Comparison of ENCODE assay signal across 7 cellular contexts in the genomic region with DNA sequence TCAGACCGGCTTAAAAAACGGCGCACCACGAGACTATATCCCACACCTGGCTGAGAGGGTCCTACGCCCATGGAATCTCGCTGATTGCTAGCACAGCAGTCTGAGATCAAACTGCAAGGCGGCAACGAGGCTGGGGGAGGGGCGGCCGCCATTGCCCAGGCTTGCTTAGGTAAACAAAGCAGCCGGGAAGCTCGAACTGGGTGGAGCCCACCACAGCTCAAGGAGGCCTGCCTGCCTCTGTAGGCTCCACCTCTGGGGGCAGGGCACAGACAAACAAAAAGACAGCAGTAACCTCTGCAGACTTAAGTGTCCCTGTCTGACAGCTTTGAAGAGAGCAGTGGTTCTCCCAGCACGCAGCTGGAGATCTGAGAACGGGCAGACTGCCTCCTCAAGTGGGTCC.
DNase-seq lines count a peak whose midpoint lies in the region; ATAC-seq and TF ChIP-seq lines count a peak whose summit lies in the region.
"Not testable (repeated sequence)": the region's sequence is repeated elsewhere in the genome, so short reads cannot be mapped to it uniquely, and the experiment has no call there.

No MANE protein-coding gene starts in this region.

- H3K27ac ChIP-seq in GM23338 (ENCODE audit: low read depth) (0 out of 2 replicates have a peak overlapping the region, but pooled peaks have one; percentile 78), hepatocyte (peak overlapping the region; percentile 91)
- not testable (repeated sequence) for H3K27ac ChIP-seq in PC-3 (ENCODE audit: low read length)

- not testable (repeated sequence) for H3K9me3 ChIP-seq in PC-3 (ENCODE audit: low read length); hepatocyte (ENCODE audit: low read depth)

- not testable (repeated sequence) for H3K9me3 Mint-ChIP-seq in GM23338; WTC11; effector memory CD8-positive, alpha-beta T cell; nephron; progenitor cell of endocrine pancreas (ENCODE audit: low read depth)

- not testable (repeated sequence) for H3K9me2 ChIP-seq in GM23338 (ENCODE audit: insufficient read depth); PC-3 (replicated peaks; ENCODE audit: low read length); hepatocyte (replicated peaks; ENCODE audit: insufficient read depth)

- H3K4me3 Mint-ChIP-seq in GM23338 (peak overlapping the region; percentile 56; the same call in 1 of the 3 replicates), WTC11 (peak overlapping the region; percentile 62), nephron (peak overlapping the region in 2 of 3 experiments; percentile 77 to 83), progenitor cell of endocrine pancreas (ENCODE audit: low read depth) (peak overlapping the region; percentile 72)
- H3K4me3 Mint-ChIP-seq in effector memory CD8-positive, alpha-beta T cell: peak overlapping the region; percentile 35 to 48

- H3K4me1 Mint-ChIP-seq in GM23338: peaks cover 12% of the 10 kb centered on the region; the same call in 2 of the 3 replicates
- H3K4me1 Mint-ChIP-seq in WTC11: peaks cover 12% of the 10 kb centered on the region
- peaks cover 0 to 12% of the 10 kb centered on the region in 2 donors for H3K4me1 Mint-ChIP-seq in effector memory CD8-positive, alpha-beta T cell (ENCODE audit: low read depth in 2 of 2)
- H3K4me1 Mint-ChIP-seq in nephron: peaks cover 18% of the 10 kb centered on the region
- not testable (repeated sequence) for H3K4me1 Mint-ChIP-seq in progenitor cell of endocrine pancreas (ENCODE audit: low read depth)

- H3K4me3 ChIP-seq in GM23338: peak overlapping the region; percentile 46
- not testable (repeated sequence) for H3K4me3 ChIP-seq in PC-3 (ENCODE audit: low read length); hepatocyte

- peak overlapping the region; percentile 77; the same call in 1 of the 2 replicates for H3K4me2 ChIP-seq in GM23338
- not testable (repeated sequence) for H3K4me2 ChIP-seq in PC-3 (ENCODE audit: low read length)
- H3K4me2 ChIP-seq in hepatocyte: peak overlapping the region; percentile 65

- H3K4me1 ChIP-seq in GM23338 (ENCODE audit: insufficient read depth): peaks cover 12% of the 10 kb centered on the region
- H3K4me1 ChIP-seq in PC-3 (ENCODE audit: insufficient read depth, low read length): not testable (repeated sequence)
- peaks cover 22% of the 10 kb centered on the region for H3K4me1 ChIP-seq in hepatocyte (ENCODE audit: insufficient read depth)

- not testable (repeated sequence) for H3K27me3 ChIP-seq in GM23338 (ENCODE audit: insufficient read depth); PC-3 (ENCODE audit: low read length); hepatocyte

- intact Hi-C loops in PC-3 (cut with micrococcal nuclease): not testable (repeated sequence)

- H2AFZ ChIP-seq in GM23338; PC-3 (ENCODE audit: low read length); hepatocyte: not testable (repeated sequence)

- H3F3A ChIP-seq in GM23338 (replicated peaks; ENCODE audit: low read depth); PC-3 (ENCODE audit: low read length, unreplicated experiment): not testable (repeated sequence)

- DNase-seq in GM23338 (ENCODE audit: low spot score); PC-3; WTC11 (ENCODE audit: low spot score); effector memory CD8-positive, alpha-beta T cell; hepatocyte (ENCODE audit: low spot score); progenitor cell of endocrine pancreas (ENCODE audit: low spot score, unreplicated experiment): not testable (repeated sequence)

- CTCF ChIA-PET in PC-3 (lab: Charles Lee); WTC11 (lab: Charles Lee): not testable (repeated sequence)

- H3K36me3 ChIP-seq in GM23338 (ENCODE audit: insufficient read depth); PC-3 (ENCODE audit: low read depth, low read length); hepatocyte (replicated peaks; ENCODE audit: insufficient read depth, low read depth): not testable (repeated sequence)

- H3K79me2 ChIP-seq in GM23338 (replicated peaks; ENCODE audit: insufficient read depth) (peaks cover 30% of the 10 kb centered on the region), hepatocyte (peaks cover 20% of the 10 kb centered on the region)
- H3K79me2 ChIP-seq in PC-3 (ENCODE audit: low read length): not testable (repeated sequence)

- POLR2A ChIA-PET in PC-3 (lab: Charles Lee; ENCODE audit: unreplicated experiment); WTC11 (lab: Charles Lee): not testable (repeated sequence)

- not testable (repeated sequence) for H3K27me3 Mint-ChIP-seq in GM23338 (ENCODE audit: insufficient read depth, low read depth, poor library complexity); WTC11 (ENCODE audit: low read depth); effector memory CD8-positive, alpha-beta T cell; nephron (ENCODE audit: low read depth); progenitor cell of endocrine pancreas

- BruUV-seq in PC-3 (replicated peaks; lab: Mats Ljungman, UMichigan): TSS peak; percentile 37

- H3K36me3 Mint-ChIP-seq in GM23338 (ENCODE audit: low read depth): peaks cover 28% of the 10 kb centered on the region
- peaks cover 25% of the 10 kb centered on the region for H3K36me3 Mint-ChIP-seq in WTC11
- not testable (repeated sequence) for H3K36me3 Mint-ChIP-seq in effector memory CD8-positive, alpha-beta T cell (ENCODE audit: insufficient read depth)
- peaks cover 31% of the 10 kb centered on the region for H3K36me3 Mint-ChIP-seq in nephron (ENCODE audit: low read depth)
- peaks cover 20% of the 10 kb centered on the region for H3K36me3 Mint-ChIP-seq in progenitor cell of endocrine pancreas (ENCODE audit: insufficient read depth)

- TF ChIP-seq CTCF in GM23338 (conservative IDR thresholded peaks at IDR 0.05; ENCODE audit: low read depth in 2 of 2); PC-3 (conservative IDR thresholded peaks at IDR 0.05; ENCODE audit: low read depth, low read length); WTC11 (IDR thresholded peaks at IDR 0.05); hepatocyte (IDR thresholded peaks at IDR 0.05; ENCODE audit: poor library complexity); nephron (IDR thresholded peaks at IDR 0.05; ENCODE audit: unreplicated experiment in 3 of 3); progenitor cell of endocrine pancreas (IDR thresholded peaks at IDR 0.05; ENCODE audit: unreplicated experiment): not testable (repeated sequence)

- not testable (repeated sequence) for H4K20me1 ChIP-seq in GM23338 (replicated peaks; ENCODE audit: insufficient read depth); PC-3 (ENCODE audit: low read length); hepatocyte (ENCODE audit: insufficient read depth, poor library complexity, severe bottlenecking)

- not testable (repeated sequence) for H3K9ac ChIP-seq in PC-3 (ENCODE audit: low read length)

- 59% methylated on average over 6 of the region's 14 CpGs for WGBS in hepatocyte (ENCODE audit: low lambda C conversion rate, missing lambda C conversion rate)

- ATAC-seq in GM23338: peak; percentile 63
- ATAC-seq in PC-3; WTC11; effector memory CD8-positive, alpha-beta T cell (replicated peaks): not testable (repeated sequence)

- H3K27ac Mint-ChIP-seq in GM23338, WTC11, nephron, progenitor cell of endocrine pancreas: not testable (repeated sequence)
- H3K27ac Mint-ChIP-seq in effector memory CD8-positive, alpha-beta T cell: peak overlapping the region in 1 of 2 donors; percentile 57
